10 cellular contexts compared by ENCODE assay signal in genomic region chr13:23427342-23428182, GRCh38. TPM values are rescaled to one million over a fixed set of nuclear protein-coding genes. Genes with fewer than 3 reads are reported as not detected.
A peak's percentile ranks its signal among the peaks of the same experiment; 100 is the strongest.
DNase-seq lines count a peak whose midpoint lies in the region; ATAC-seq, FAIRE-seq and TF ChIP-seq lines count a peak whose summit lies in the region.
"Had no signal": no experiment of that assay in that cellular context is flagged by ENCODE, and none has a peak within 500 bp of the region (broad histone marks: within the 10 kb centered on the region; RNA-seq: fewer than 3 reads in every experiment).

No MANE protein-coding gene starts in this region.

- no peak for TF ChIP-seq POLR2A in HepG2 (IDR thresholded peaks at IDR 0.05; ENCODE audit: insufficient read depth in 1 of 2, low read depth in 2 of 2, low read length in 2 of 2)

- H3K9me2 ChIP-seq in MM.1S (replicated peaks; ENCODE audit: insufficient read depth, low read length), result no peaks in the 10 kb centered on the region

- H3K9me3 ChIP-seq in HepG2 (ENCODE audit: low read length) (no peaks in the 10 kb centered on the region), thoracic aorta (no peaks in the 10 kb centered on the region), MM.1S (replicated peaks; ENCODE audit: insufficient read depth, low read length) (no peaks in the 10 kb centered on the region)

- POLR2A ChIA-PET in HepG2 (lab: Yijun Ruan, JAX), result no interaction called here

- H3K4me3 Mint-ChIP-seq in chondrocyte (ENCODE audit: unreplicated experiment), result peak overlapping the region; percentile 67
- H3K4me3 Mint-ChIP-seq in natural killer cell treated with Interleukin-12 subunit alpha and Interleukin-12 subunit beta and Interleukin-15 and Interleukin-18, amount 100 ng/mL, for 72 hours, result no peak overlapping the region
- H3K4me3 Mint-ChIP-seq: activated B cell treated with CpG ODN at 0.5 μM for 24 hours had no signal

- H2AFZ ChIP-seq in HepG2 (ENCODE audit: low read length), result no peak overlapping the region
- no peak overlapping the region for H2AFZ ChIP-seq in MM.1S (ENCODE audit: low read length)

- H3K4me3 ChIP-seq in HepG2 (replicated peaks in 1 of 3; ENCODE audit: insufficient read depth in 1 of 3, low read depth in 2 of 3, low read length in 3 of 3) (no peak overlapping the region), thoracic aorta (peak overlapping the region; percentile 53), MM.1S (ENCODE audit: low read length) (no peak overlapping the region)

- H3F3A ChIP-seq in MM.1S (ENCODE audit: insufficient read depth, low read length), result no peaks in the 10 kb centered on the region

- no peaks in the 10 kb centered on the region for H3K9me3 Mint-ChIP-seq in chondrocyte (ENCODE audit: low read depth)
- H3K9me3 Mint-ChIP-seq in natural killer cell treated with Interleukin-12 subunit alpha and Interleukin-12 subunit beta and Interleukin-15 and Interleukin-18, amount 100 ng/mL, for 72 hours, result no peaks in the 10 kb centered on the region
- H3K9me3 Mint-ChIP-seq: activated B cell treated with CpG ODN at 0.5 μM for 24 hours had no signal

- BruUV-seq in HepG2 (replicated peaks; lab: Mats Ljungman, UMichigan), result no TSS peak

- peak overlapping the region; percentile 99 for H3K27ac Mint-ChIP-seq in chondrocyte (ENCODE audit: unreplicated experiment)
- H3K27ac Mint-ChIP-seq in natural killer cell treated with Interleukin-12 subunit alpha and Interleukin-12 subunit beta and Interleukin-15 and Interleukin-18, amount 100 ng/mL, for 72 hours, result no peak overlapping the region
- H3K27ac Mint-ChIP-seq: activated B cell treated with CpG ODN at 0.5 μM for 24 hours had no signal

- peak; percentile 99 for DNase-seq in LHCN-M2 (ENCODE audit: low read depth)
- no peak for DNase-seq in chondrocyte (ENCODE audit: low spot score)
- DNase-seq in HepG2 (ENCODE audit: low spot score), result peak; percentile 5
- peak; percentile 33 for DNase-seq in thoracic aorta (ENCODE audit: low spot score)
- DNase-seq in OCI-M2 (lab: John Stamatoyannopoulos, UW; ENCODE audit: unreplicated experiment), result no peak
- no peak for DNase-seq in MM.1S
- no peak for DNase-seq in natural killer cell treated with Interleukin-12 subunit alpha and Interleukin-12 subunit beta and Interleukin-15 and Interleukin-18, amount 100 ng/mL, for 72 hours (ENCODE audit: low spot score)
- DNase-seq: activated B cell treated with CpG ODN at 0.5 μM for 24 hours, KG1 had no signal

- no peaks in the 10 kb centered on the region for H3K4me1 ChIP-seq in HepG2 (ENCODE audit: insufficient read depth, low read length)
- H3K4me1 ChIP-seq in thoracic aorta (ENCODE audit: control insufficient read depth in 1 of 2, low read depth in 2 of 2), result peaks cover 20 to 45% of the 10 kb centered on the region in 2 donors
- H3K4me1 ChIP-seq in MM.1S (ENCODE audit: low read length), result no peaks in the 10 kb centered on the region

- CTCF ChIA-PET in HepG2 (lab: Yijun Ruan, JAX; ENCODE audit: low intra/inter-chr PET ratio, low total read pairs), result no interaction called here

- no peak for TF ChIP-seq RAD21 in HepG2 (CRISPR knock-in tag; IDR thresholded peaks at IDR 0.05)

- H3K9ac ChIP-seq in HepG2 (ENCODE audit: insufficient read depth, low read depth, low read length), result no peak overlapping the region
- H3K9ac ChIP-seq in MM.1S (ENCODE audit: low read length), result no peak overlapping the region

- no peaks in the 10 kb centered on the region for H3K79me2 ChIP-seq in HepG2 (ENCODE audit: insufficient read depth, low read length)
- no peaks in the 10 kb centered on the region for H3K79me2 ChIP-seq in MM.1S (ENCODE audit: low read length)

- TF ChIP-seq EP300 in HepG2 (IDR thresholded peaks at IDR 0.05; ENCODE audit: low read depth in 2 of 2, low read length in 2 of 2) (no peak), HepG2 (CRISPR knock-in tag; IDR thresholded peaks at IDR 0.05; ENCODE audit: borderline replicate concordance) (no peak)

- H3K36me3 ChIP-seq in HepG2 (replicated peaks in 1 of 2; ENCODE audit: control insufficient read depth in 1 of 2, insufficient read depth in 2 of 2, low read length in 2 of 2), result no peaks in the 10 kb centered on the region
- no peaks in the 10 kb centered on the region for H3K36me3 ChIP-seq in thoracic aorta
- H3K36me3 ChIP-seq in MM.1S (replicated peaks; ENCODE audit: insufficient read depth, low read length), result no peaks in the 10 kb centered on the region

- peaks cover 0 to 5% of the 10 kb centered on the region in 2 experiments; a peak in 2 of 5 replicates for H3K27me3 ChIP-seq in HepG2 (ENCODE audit: control insufficient read depth in 1 of 2, insufficient read depth in 2 of 2, low read length in 2 of 2)
- H3K27me3 ChIP-seq in thoracic aorta (replicated peaks; ENCODE audit: insufficient read depth), result no peaks in the 10 kb centered on the region
- no peaks in the 10 kb centered on the region for H3K27me3 ChIP-seq in MM.1S (replicated peaks; ENCODE audit: insufficient read depth, low read length)

- in situ Hi-C loops in HepG2 (cut with HindIII; ENCODE audit: extremely low pct_ligation_motif_present, low pct_unique_long_range_greater_than_20kb), result no loop called here

- H3K4me2 ChIP-seq in HepG2 (ENCODE audit: low read depth, low read length), result no peak overlapping the region
- H3K4me2 ChIP-seq in MM.1S (ENCODE audit: low read depth, low read length), result no peak overlapping the region

- H3K27ac ChIP-seq in HepG2 (ENCODE audit: extremely low read length, insufficient read depth, low read length) (no peak overlapping the region), thoracic aorta (peak overlapping the region; percentile 67 to 84), MM.1S (ENCODE audit: low read length) (no peak overlapping the region)

- WGBS in HepG2 (ENCODE audit: low lambda C conversion rate), result 50% methylated on average over 12 of the region's 12 CpGs

- ATAC-seq in HepG2, result no peak
- ATAC-seq in thoracic aorta (ENCODE audit: insufficient number of reproducible peaks, low FRiP score, low read depth), result peak; percentile 97
- ATAC-seq in HG03342 (IDR thresholded peaks at IDR 0.05; ENCODE audit: unreplicated experiment), result no peak
- no peak for ATAC-seq in natural killer cell treated with Interleukin-12 subunit alpha and Interleukin-12 subunit beta and Interleukin-15 and Interleukin-18, amount 100 ng/mL, for 72 hours

- H3K36me3 Mint-ChIP-seq in chondrocyte (ENCODE audit: low read depth), result peaks cover 1% of the 10 kb centered on the region
- H3K36me3 Mint-ChIP-seq in natural killer cell treated with Interleukin-12 subunit alpha and Interleukin-12 subunit beta and Interleukin-15 and Interleukin-18, amount 100 ng/mL, for 72 hours, result no peaks in the 10 kb centered on the region

- intact Hi-C loops in HepG2 (cut with micrococcal nuclease; ENCODE audit: unreplicated experiment), result no loop called here

- peaks cover 57% of the 10 kb centered on the region for H3K4me1 Mint-ChIP-seq in chondrocyte (ENCODE audit: low read depth)
- H3K4me1 Mint-ChIP-seq in natural killer cell treated with Interleukin-12 subunit alpha and Interleukin-12 subunit beta and Interleukin-15 and Interleukin-18, amount 100 ng/mL, for 72 hours (ENCODE audit: low read depth in 2 of 2), result no peaks in the 10 kb centered on the region
- H3K4me1 Mint-ChIP-seq: activated B cell treated with CpG ODN at 0.5 μM for 24 hours had no signal

- no peaks in the 10 kb centered on the region for H3K27me3 Mint-ChIP-seq in chondrocyte (ENCODE audit: low read depth)
- peaks cover 18 to 25% of the 10 kb centered on the region in 2 donors for H3K27me3 Mint-ChIP-seq in natural killer cell treated with Interleukin-12 subunit alpha and Interleukin-12 subunit beta and Interleukin-15 and Interleukin-18, amount 100 ng/mL, for 72 hours

- no peaks in the 10 kb centered on the region for H4K20me1 ChIP-seq in HepG2 (ENCODE audit: insufficient read depth, low read length)
- no peaks in the 10 kb centered on the region for H4K20me1 ChIP-seq in MM.1S (ENCODE audit: insufficient read depth, low read length)

- no peak for TF ChIP-seq CTCF in chondrocyte (IDR thresholded peaks at IDR 0.05)
- TF ChIP-seq CTCF in HepG2 (CRISPR knock-in tag; IDR thresholded peaks at IDR 0.05), result no peak
- TF ChIP-seq CTCF in thoracic aorta (IDR thresholded peaks at IDR 0.05), result no peak
- TF ChIP-seq CTCF in MM.1S (IDR thresholded peaks at IDR 0.05; ENCODE audit: low read length), result no peak

- FAIRE-seq in HepG2 (lab: Jason Lieb, UNC), result no peak

TF ChIP-seq in HepG2, 621 proteins besides CTCF, POLR2A, EP300 and RAD21 (continues in another document):
- TF ChIP-seq RBM39 (IDR thresholded peaks at IDR 0.05; ENCODE audit: low read depth, low read length, poor library complexity, severe bottlenecking) (no peak), ZFP82 (CRISPR knock-in tag; IDR thresholded peaks at IDR 0.05; ENCODE audit: borderline replicate concordance) (no peak), EED (CRISPR knock-in tag; IDR thresholded peaks at IDR 0.05) (no peak)

RNA-seq across cellular contexts. Expression of gene SACS, which starts 5.9 kb away (rescaled TPM):
- total RNA-seq in LHCN-M2 (2014; rRNA removed) (82.8 and 88.1 TPM in 2 replicates), chondrocyte (67.7 to 87.9 TPM (median 85.8 TPM) in 3 replicates), HepG2 (2016; rRNA removed; fragmentation: Illumina TruSeq; extraction: Trizol) (15.7 and 29.4 TPM in 2 replicates), thoracic aorta (10 to 100 TPM; 36.8 to 47.6 TPM)
- 10.0 TPM for polyA plus RNA-seq in LHCN-M2 (2012)
- 2.6 and 3.4 TPM in 2 replicates for total RNA-seq in HepG2 (2016; cell fraction: cytosol; rRNA removed; fragmentation: Illumina TruSeq; extraction: Trizol; ENCODE audit: low read depth)
- total RNA-seq in HepG2 (2016; cell fraction: insoluble cytoplasmic fraction; rRNA removed; fragmentation: Illumina TruSeq; extraction: Trizol), result 15.1 and 26.7 TPM in 2 replicates
- total RNA-seq in HepG2 (2016; cell fraction: membrane; rRNA removed; fragmentation: Illumina TruSeq; extraction: Trizol), result 6.4 and 6.9 TPM in 2 replicates
- total RNA-seq in HepG2 (2016; cell fraction: nucleus; rRNA removed; fragmentation: Illumina TruSeq; extraction: Trizol), result 20.0 and 21.3 TPM in 2 replicates
- 3.9 and 4.0 TPM in 2 replicates for polyA plus RNA-seq in HepG2 (2011; rRNA removed)
- polyA plus RNA-seq in HepG2 (2011; cell fraction: cytosol; rRNA removed), result 2.5 and 3.4 TPM in 2 replicates
- polyA plus RNA-seq in HepG2 (2011; cell fraction: nucleus; rRNA removed), result 4.7 and 12.2 TPM in 2 replicates
- polyA plus RNA-seq in HepG2 (2012), result 4.4 and 5.4 TPM in 2 replicates
- 0.59 and 0.63 TPM in 2 replicates for polyA plus RNA-seq in HepG2 (2016; cell fraction: cytosol; fragmentation: Illumina TruSeq; extraction: Trizol; ENCODE audit: low read depth)
- 9.0 and 9.7 TPM in 2 replicates for polyA plus RNA-seq in HepG2 (2016; cell fraction: insoluble cytoplasmic fraction; fragmentation: Illumina TruSeq; extraction: Trizol; ENCODE audit: low read depth)
- 1.2 and 1.7 TPM in 2 replicates for polyA plus RNA-seq in HepG2 (2016; cell fraction: membrane; fragmentation: Illumina TruSeq; extraction: Trizol; ENCODE audit: low read depth)
- polyA plus RNA-seq in HepG2 (2016; cell fraction: nucleus; fragmentation: Illumina TruSeq; extraction: Trizol; ENCODE audit: insufficient read depth, low read depth), result 16.0 and 17.1 TPM in 2 replicates
- polyA minus RNA-seq in HepG2 (2011; rRNA and poly(A)+ RNA removed; ENCODE audit: low replicate concordance), result 48.4 and 93.6 TPM in 2 replicates
- polyA minus RNA-seq in HepG2 (2011; cell fraction: cytosol; rRNA and poly(A)+ RNA removed), result 11.8 and 12.8 TPM in 2 replicates
- polyA minus RNA-seq in HepG2 (2011; cell fraction: nucleus; rRNA and poly(A)+ RNA removed), result 38.5 and 41.0 TPM in 2 replicates
- 10 to 100 TPM; 28.2 to 65.5 TPM for total RNA-seq in natural killer cell treated with Interleukin-12 subunit alpha and Interleukin-12 subunit beta and Interleukin-15 and Interleukin-18, amount 100 ng/mL, for 72 hours

Comparison
In these comparisons a context has a peak if more than half of its experiments do, and no peak if none do; other contexts are left out.
1. DNase-seq: peak in LHCN-M2 (single experiment), HepG2 (single experiment) and thoracic aorta (single experiment); none in chondrocyte (single experiment), OCI-M2 (single experiment), MM.1S (single experiment) and natural killer cell treated with Interleukin-12 subunit alpha and Interleukin-12 subunit beta and Interleukin-15 and Interleukin-18, amount 100 ng/mL, for 72 hours (single experiment).
2. H3K27ac ChIP-seq: peak in thoracic aorta (2 of 2); none in HepG2 (single experiment) and MM.1S (single experiment).